12 cellular contexts compared by ENCODE assay signal in the genomic region with DNA sequence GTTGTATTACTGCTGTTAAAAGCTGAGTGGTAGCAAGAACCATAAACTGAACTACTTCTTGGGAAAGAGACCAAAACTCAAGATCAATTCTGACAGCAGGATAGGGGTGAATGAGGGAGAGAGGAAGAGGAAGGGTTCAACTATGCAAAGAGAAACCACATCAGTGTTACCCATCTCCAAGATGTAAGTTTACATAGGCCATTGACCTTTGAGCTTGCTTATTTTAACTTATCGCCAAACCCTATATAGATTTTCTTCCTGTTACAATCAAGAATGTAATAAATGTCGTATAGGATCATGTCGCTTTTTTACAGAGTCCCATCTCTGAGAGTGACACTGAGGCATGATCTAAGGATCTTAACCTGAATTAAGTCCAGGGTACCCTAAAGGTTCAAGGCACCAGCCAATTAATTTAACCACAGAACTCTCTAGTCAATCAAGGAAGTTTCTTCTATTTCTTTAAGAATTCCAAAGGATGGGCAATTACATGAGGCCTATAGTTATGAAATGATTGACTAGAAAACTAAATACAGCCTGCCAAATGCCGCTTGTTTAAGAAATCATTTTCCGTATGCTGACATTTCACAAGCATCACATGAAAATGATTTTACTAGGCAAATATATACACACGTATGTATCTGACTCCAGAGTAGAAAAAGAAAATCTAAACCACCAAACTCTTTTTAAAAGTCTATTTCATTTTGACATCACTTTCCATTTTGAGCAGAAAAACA. TPM values are rescaled to one million over a fixed set of nuclear protein-coding genes. Genes with fewer than 3 reads are reported as not detected.
A peak's percentile ranks its signal among the peaks of the same experiment; 100 is the strongest.
DNase-seq lines count a peak whose midpoint lies in the region; ATAC-seq and TF ChIP-seq lines count a peak whose summit lies in the region.
"Had no signal": no experiment of that assay in that cellular context is flagged by ENCODE, and none has a peak within 500 bp of the region (broad histone marks: within the 10 kb centered on the region; RNA-seq: fewer than 3 reads in every experiment).

No MANE protein-coding gene starts in this region.

- H3K9me3 Mint-ChIP-seq in WTC11 = no peaks in the 10 kb centered on the region
- no peaks in the 10 kb centered on the region for H3K9me3 Mint-ChIP-seq in progenitor cell of endocrine pancreas (ENCODE audit: low read depth)
- H3K9me3 Mint-ChIP-seq: activated CD4-positive, alpha-beta memory T cell treated with anti-CD3 and anti-CD28 coated beads for 36 hours had no signal

- POLR2A ChIA-PET in AG04450 (lab: Yijun Ruan, JAX) = interaction anchor here (1.0 to 1.9 kb wide), 4 partner anchors 8 to 782 kb away, joined by 3 to 9 read pairs (median 6); no protein-coding TSS in a partner anchor
- POLR2A ChIA-PET in WTC11 (lab: Charles Lee) = no interaction called here

- H3K4me3 ChIP-seq in AG04450 (ENCODE audit: low read depth, low read length) = peak overlapping the region; percentile 38

- H3K9me3 ChIP-seq in AG04450 (ENCODE audit: control insufficient read depth, insufficient read depth, low read length) = no peaks in the 10 kb centered on the region

- H3K27ac ChIP-seq in AG04450 (ENCODE audit: low read depth, low read length) = no peak overlapping the region

- H3K27me3 Mint-ChIP-seq in WTC11 (ENCODE audit: low read depth) (no peaks in the 10 kb centered on the region), progenitor cell of endocrine pancreas (no peaks in the 10 kb centered on the region)
- H3K27me3 Mint-ChIP-seq: memory B cell had no signal

- CTCF ChIA-PET in AG04450 (lab: Charles Lee) (interaction anchor here (0.8 to 2.1 kb wide), 2 partner anchors 763 to 880 kb away, joined by 4 to 8 read pairs; no protein-coding TSS in a partner anchor), WTC11 (lab: Charles Lee) (no interaction called here)

- peak overlapping the region; percentile 85; the same call in 1 of the 2 replicates for H3K27ac Mint-ChIP-seq in WTC11
- peak overlapping the region; percentile 21 for H3K27ac Mint-ChIP-seq in progenitor cell of endocrine pancreas
- H3K27ac Mint-ChIP-seq: activated CD4-positive, alpha-beta memory T cell treated with anti-CD3 and anti-CD28 coated beads for 36 hours; memory B cell had no signal

- no peaks in the 10 kb centered on the region for H3K27me3 ChIP-seq in AG04450 (ENCODE audit: control insufficient read depth, insufficient read depth, low read length)

- no peak for DNase-seq in AG04450 (ENCODE audit: low read depth, low spot score)
- DNase-seq in WTC11 (ENCODE audit: low spot score) = no peak
- DNase-seq in fibroblast of gingiva (ENCODE audit: low read depth) = peak; percentile 82
- no peak for DNase-seq in progenitor cell of endocrine pancreas (ENCODE audit: low spot score, unreplicated experiment)
- DNase-seq in DMS153 (lab: John Stamatoyannopoulos, UW) = no peak
- DNase-seq in HuH-7 (ENCODE audit: low spot score) = no peak
- DNase-seq: activated CD4-positive, alpha-beta memory T cell treated with anti-CD3 and anti-CD28 coated beads for 36 hours; KBM-7; T-helper 1 cell had no signal

- H3K36me3 Mint-ChIP-seq in WTC11 (peaks cover 62% of the 10 kb centered on the region), progenitor cell of endocrine pancreas (ENCODE audit: insufficient read depth) (peaks cover 39% of the 10 kb centered on the region)
- H3K36me3 Mint-ChIP-seq: activated CD4-positive, alpha-beta memory T cell treated with anti-CD3 and anti-CD28 coated beads for 36 hours; memory B cell had no signal

- H3K4me3 Mint-ChIP-seq in WTC11 (no peak overlapping the region), progenitor cell of endocrine pancreas (ENCODE audit: low read depth) (no peak overlapping the region)
- H3K4me3 Mint-ChIP-seq: activated CD4-positive, alpha-beta memory T cell treated with anti-CD3 and anti-CD28 coated beads for 36 hours; memory B cell had no signal

- ATAC-seq in WTC11 (no peak), HG03432 (IDR thresholded peaks at IDR 0.05; ENCODE audit: unreplicated experiment) (no peak), HG02973 (IDR thresholded peaks at IDR 0.05; ENCODE audit: unreplicated experiment) (no peak)

- H3K4me1 Mint-ChIP-seq in WTC11 = peaks cover 66% of the 10 kb centered on the region
- H3K4me1 Mint-ChIP-seq in progenitor cell of endocrine pancreas (ENCODE audit: low read depth) = peaks cover 71% of the 10 kb centered on the region
- H3K4me1 Mint-ChIP-seq: memory B cell had no signal

- no peak for TF ChIP-seq CTCF in AG04450 (IDR thresholded peaks at IDR 0.05; ENCODE audit: low read depth, low read length)
- no peak for TF ChIP-seq CTCF in WTC11 (IDR thresholded peaks at IDR 0.05)
- no peak for TF ChIP-seq CTCF in progenitor cell of endocrine pancreas (IDR thresholded peaks at IDR 0.05; ENCODE audit: unreplicated experiment)

TF ChIP-seq in WTC11, 78 proteins besides CTCF, POLR2A, EP300 and RAD21:
- TF ChIP-seq, protein P1, sequence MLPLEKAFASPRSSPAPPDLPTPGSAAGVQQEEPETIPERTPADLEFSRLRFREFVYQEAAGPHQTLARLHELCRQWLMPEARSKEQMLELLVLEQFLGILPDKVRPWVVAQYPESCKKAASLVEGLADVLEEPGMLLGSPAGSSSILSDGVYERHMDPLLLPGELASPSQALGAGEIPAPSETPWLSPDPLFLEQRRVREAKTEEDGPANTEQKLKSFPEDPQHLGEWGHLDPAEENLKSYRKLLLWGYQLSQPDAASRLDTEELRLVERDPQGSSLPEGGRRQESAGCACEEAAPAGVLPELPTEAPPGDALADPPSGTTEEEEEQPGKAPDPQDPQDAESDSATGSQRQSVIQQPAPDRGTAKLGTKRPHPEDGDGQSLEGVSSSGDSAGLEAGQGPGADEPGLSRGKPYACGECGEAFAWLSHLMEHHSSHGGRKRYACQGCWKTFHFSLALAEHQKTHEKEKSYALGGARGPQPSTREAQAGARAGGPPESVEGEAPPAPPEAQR (CRISPR knock-in tag; IDR thresholded peaks at IDR 0.05) = no peak
- TF ChIP-seq, protein P2, sequence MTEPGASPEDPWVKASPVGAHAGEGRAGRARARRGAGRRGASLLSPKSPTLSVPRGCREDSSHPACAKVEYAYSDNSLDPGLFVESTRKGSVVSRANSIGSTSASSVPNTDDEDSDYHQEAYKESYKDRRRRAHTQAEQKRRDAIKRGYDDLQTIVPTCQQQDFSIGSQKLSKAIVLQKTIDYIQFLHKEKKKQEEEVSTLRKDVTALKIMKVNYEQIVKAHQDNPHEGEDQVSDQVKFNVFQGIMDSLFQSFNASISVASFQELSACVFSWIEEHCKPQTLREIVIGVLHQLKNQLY (CRISPR knock-in tag; IDR thresholded peaks at IDR 0.05) = no peak
- no peak for TF ChIP-seq NR2C2 (CRISPR knock-in tag; IDR thresholded peaks at IDR 0.05)
- TF ChIP-seq, protein P3, sequence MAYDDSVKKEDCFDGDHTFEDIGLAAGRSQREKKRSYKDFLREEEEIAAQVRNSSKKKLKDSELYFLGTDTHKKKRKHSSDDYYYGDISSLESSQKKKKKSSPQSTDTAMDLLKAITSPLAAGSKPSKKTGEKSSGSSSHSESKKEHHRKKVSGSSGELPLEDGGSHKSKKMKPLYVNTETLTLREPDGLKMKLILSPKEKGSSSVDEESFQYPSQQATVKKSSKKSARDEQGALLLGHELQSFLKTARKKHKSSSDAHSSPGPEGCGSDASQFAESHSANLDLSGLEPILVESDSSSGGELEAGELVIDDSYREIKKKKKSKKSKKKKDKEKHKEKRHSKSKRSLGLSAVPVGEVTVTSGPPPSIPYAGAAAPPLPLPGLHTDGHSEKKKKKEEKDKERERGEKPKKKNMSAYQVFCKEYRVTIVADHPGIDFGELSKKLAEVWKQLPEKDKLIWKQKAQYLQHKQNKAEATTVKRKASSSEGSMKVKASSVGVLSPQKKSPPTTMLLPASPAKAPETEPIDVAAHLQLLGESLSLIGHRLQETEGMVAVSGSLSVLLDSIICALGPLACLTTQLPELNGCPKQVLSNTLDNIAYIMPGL (CRISPR knock-in tag; IDR thresholded peaks at IDR 0.05) = no peak
- TF ChIP-seq, protein P4, sequence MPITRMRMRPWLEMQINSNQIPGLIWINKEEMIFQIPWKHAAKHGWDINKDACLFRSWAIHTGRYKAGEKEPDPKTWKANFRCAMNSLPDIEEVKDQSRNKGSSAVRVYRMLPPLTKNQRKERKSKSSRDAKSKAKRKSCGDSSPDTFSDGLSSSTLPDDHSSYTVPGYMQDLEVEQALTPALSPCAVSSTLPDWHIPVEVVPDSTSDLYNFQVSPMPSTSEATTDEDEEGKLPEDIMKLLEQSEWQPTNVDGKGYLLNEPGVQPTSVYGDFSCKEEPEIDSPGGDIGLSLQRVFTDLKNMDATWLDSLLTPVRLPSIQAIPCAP (CRISPR knock-in tag; IDR thresholded peaks at IDR 0.05) = no peak
- TF ChIP-seq FOXJ3 (CRISPR knock-in tag; IDR thresholded peaks at IDR 0.05; ENCODE audit: borderline replicate concordance) = no peak

RNA-seq across cellular contexts. Expression of a gene that starts 11.8 kb away (rescaled TPM):
- polyA plus RNA-seq in AG04450 (2011; rRNA removed) = 533 and 627 TPM in 2 replicates
- polyA minus RNA-seq in AG04450 (2011; rRNA and poly(A)+ RNA removed) = 743 and 759 TPM in 2 replicates
- total RNA-seq in WTC11 (2021) (50.6 to 64.4 TPM (median 55.8 TPM) in 3 replicates), progenitor cell of endocrine pancreas (40.3 and 42.5 TPM in 2 replicates)
- total RNA-seq: activated CD4-positive, alpha-beta memory T cell treated with anti-CD3 and anti-CD28 coated beads for 36 hours had no signal
